ENCODE assay signal across 1 cellular context in genomic region chrX:54838583-54838982, GRCh38.
TF ChIP-seq lines count a peak whose summit lies in the region.

No MANE protein-coding gene starts in this region.

TF ChIP-seq in H1, 55 proteins besides CTCF, POLR2A, EP300 and RAD21:
- no peak for TF ChIP-seq FOSL1 (IDR thresholded peaks at IDR 0.05; ENCODE audit: insufficient read depth, low read depth, low read length)
- TF ChIP-seq SP4 (IDR thresholded peaks at IDR 0.05; ENCODE audit: low read length), result no peak
- TF ChIP-seq TCF12 (IDR thresholded peaks at IDR 0.05; ENCODE audit: low read depth, low read length), result no peak
- TF ChIP-seq CHD2 (IDR thresholded peaks at IDR 0.05; ENCODE audit: low read length), result no peak
- no peak for TF ChIP-seq MAFK (IDR thresholded peaks at IDR 0.05; ENCODE audit: low read depth, low read length)
- no peak for TF ChIP-seq GTF2F1 (IDR thresholded peaks at IDR 0.05; ENCODE audit: borderline replicate concordance, low read depth, low read length)
- no peak for TF ChIP-seq SIN3A (conservative IDR thresholded peaks at IDR 0.05 in 1 of 2, IDR thresholded peaks at IDR 0.05 in 1 of 2; ENCODE audit: low read depth in 1 of 2, low read length in 2 of 2)
- TF ChIP-seq USF2 (IDR thresholded peaks at IDR 0.05; ENCODE audit: low read length), result no peak
- TF ChIP-seq TAF7 (optimal IDR thresholded peaks at IDR 0.05; ENCODE audit: borderline replicate concordance, low read depth, low read length), result no peak
- no peak for TF ChIP-seq RXRA (IDR thresholded peaks at IDR 0.05; ENCODE audit: insufficient read depth, low read depth, low read length)
- TF ChIP-seq HDAC6 (IDR thresholded peaks at IDR 0.05; ENCODE audit: low read depth, low read length), result no peak
- TF ChIP-seq KDM4A (IDR thresholded peaks at IDR 0.05; ENCODE audit: low read depth, low read length, severe bottlenecking), result no peak
- no peak for TF ChIP-seq SUZ12 (IDR thresholded peaks at IDR 0.05; ENCODE audit: low read length)
- no peak for TF ChIP-seq RBBP5 (IDR thresholded peaks at IDR 0.05; ENCODE audit: borderline replicate concordance, low read depth, low read length)
- no peak for TF ChIP-seq SRF (IDR thresholded peaks at IDR 0.05; ENCODE audit: low read depth, low read length)
- TF ChIP-seq TAF1 (IDR thresholded peaks at IDR 0.05; ENCODE audit: low read depth, low read length), result no peak
- TF ChIP-seq CBX8 (IDR thresholded peaks at IDR 0.05; ENCODE audit: borderline replicate concordance, low read depth, low read length), result no peak
